Comparison of ENCODE assay signal across 9 cellular contexts in the genomic region with DNA sequence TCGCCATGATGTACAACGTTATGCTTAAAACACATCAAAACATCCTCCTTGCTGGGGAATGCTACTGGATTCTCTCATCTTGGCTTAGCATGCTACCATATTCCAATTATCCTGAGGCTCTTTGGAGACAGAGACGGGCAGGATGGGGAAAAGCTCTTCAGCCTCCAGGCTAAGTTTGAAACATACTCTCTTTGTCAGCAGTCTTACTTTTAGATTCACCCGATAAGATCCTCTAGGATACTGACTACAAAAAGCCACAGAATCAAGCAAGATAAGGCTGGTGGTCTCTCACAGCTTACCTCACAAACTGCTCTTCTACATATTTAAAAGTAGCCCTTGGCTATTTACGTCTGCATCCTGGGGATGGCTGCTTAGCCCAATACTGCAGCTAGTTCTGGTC.
"Had no signal": no experiment of that assay in that cellular context is flagged by ENCODE, and none has a peak within 500 bp of the region (broad histone marks: within the 10 kb centered on the region; RNA-seq: fewer than 3 reads in every experiment).

No MANE protein-coding gene starts in this region.

- H3K9ac ChIP-seq: GM23248 had no signal

- DNase-seq: GM23248, H7, HFFc6, KBM-7 had no signal

- H3K27ac Mint-ChIP-seq: HFFc6, IgD-negative memory B cell had no signal

- H3K4me1 ChIP-seq: HAP-1 had no signal

- H3K4me3 ChIP-seq: GM23248, HAP-1 had no signal

- H3K27ac ChIP-seq: GM23248, HL-60 had no signal

- ATAC-seq: HCT116, HepG2 had no signal

- H2AFZ ChIP-seq: GM23248 had no signal

- H3K4me3 Mint-ChIP-seq: HFFc6 had no signal

- H3K36me3 ChIP-seq: HAP-1 had no signal
